In the genomic region with DNA sequence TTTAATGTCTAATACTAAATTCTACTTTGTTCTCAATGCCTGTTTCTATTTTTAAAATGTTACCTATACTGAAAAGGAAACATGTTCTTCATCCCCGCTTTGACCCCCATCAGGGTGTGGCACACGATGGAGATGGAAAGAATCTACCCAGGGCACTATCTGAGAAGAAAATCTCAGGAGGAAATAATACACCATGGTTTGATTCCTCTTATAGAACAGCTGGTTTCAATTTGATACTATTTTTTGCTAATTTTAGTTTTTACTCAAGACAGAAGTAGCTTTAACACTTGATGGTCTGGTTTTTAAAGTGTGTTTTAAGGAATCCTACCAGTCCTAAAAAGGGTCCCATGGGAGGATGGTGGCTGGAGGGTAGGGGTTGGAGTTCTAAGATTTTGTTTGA, we compare ENCODE assay signal across 22 cellular contexts. TPM values are rescaled to one million over a fixed set of nuclear protein-coding genes. Genes with fewer than 3 reads are reported as not detected.
"Had no signal": no experiment of that assay in that cellular context is flagged by ENCODE, and none has a peak within 500 bp of the region (broad histone marks: within the 10 kb centered on the region; RNA-seq: fewer than 3 reads in every experiment).

No MANE protein-coding gene starts in this region.

- H3K36me3 ChIP-seq: colonic mucosa, esophagus squamous epithelium, gastrocnemius medialis, lower lobe of right lung, pancreas, right lobe of liver, thyroid gland, vagina had no signal

- H3K27me3 ChIP-seq: colonic mucosa, esophagus squamous epithelium, gastrocnemius medialis, pancreas, right lobe of liver, thyroid gland, vagina had no signal

- H3K4me3 Mint-ChIP-seq: dendritic cell treated with granulocyte-macrophage colony-stimulating factor and Interleukin-4, amounts not matched to agents 40 ng/mL and 50 ng/mL, for 4 days; naive thymus-derived CD8-positive, alpha-beta T cell; stimulated activated naive CD8-positive, alpha-beta T cell treated with anti-CD3 and anti-CD28 coated beads, Interleukin-15, amount 100 ng/mL, for 72 hours had no signal

- H3K4me1 ChIP-seq: colonic mucosa, esophagus squamous epithelium, gastrocnemius medialis, lower lobe of right lung, pancreas, right lobe of liver, thyroid gland, vagina had no signal

- H3K9me3 ChIP-seq: colonic mucosa, esophagus squamous epithelium, gastrocnemius medialis, lower lobe of right lung, pancreas, right lobe of liver, thyroid gland, vagina had no signal

- H3K36me3 Mint-ChIP-seq: naive thymus-derived CD8-positive, alpha-beta T cell had no signal

- ATAC-seq: gastrocnemius medialis; left ventricle myocardium superior; lower lobe of right lung; naive thymus-derived CD8-positive, alpha-beta T cell; pancreas; right lobe of liver; stimulated activated naive CD8-positive, alpha-beta T cell treated with anti-CD3 and anti-CD28 coated beads, Interleukin-15, amount 100 ng/mL, for 72 hours had no signal

- H3K4me3 ChIP-seq: colonic mucosa, esophagus squamous epithelium, gastrocnemius medialis, lower lobe of right lung, pancreas, right lobe of liver, thyroid gland, vagina had no signal

- H3K27ac ChIP-seq: colonic mucosa, esophagus squamous epithelium, gastrocnemius medialis, lower lobe of right lung, pancreas, right lobe of liver, thyroid gland, vagina had no signal

- H3K27ac Mint-ChIP-seq: dendritic cell treated with granulocyte-macrophage colony-stimulating factor and Interleukin-4, amounts not matched to agents 40 ng/mL and 50 ng/mL, for 4 days; naive thymus-derived CD8-positive, alpha-beta T cell; stimulated activated naive CD8-positive, alpha-beta T cell treated with anti-CD3 and anti-CD28 coated beads, Interleukin-15, amount 100 ng/mL, for 72 hours had no signal

- H3K9me3 Mint-ChIP-seq: dendritic cell treated with granulocyte-macrophage colony-stimulating factor and Interleukin-4, amounts not matched to agents 40 ng/mL and 50 ng/mL, for 4 days; stimulated activated naive CD8-positive, alpha-beta T cell treated with anti-CD3 and anti-CD28 coated beads, Interleukin-15, amount 100 ng/mL, for 72 hours had no signal

- H3K27me3 Mint-ChIP-seq: dendritic cell treated with granulocyte-macrophage colony-stimulating factor and Interleukin-4, amounts not matched to agents 40 ng/mL and 50 ng/mL, for 4 days had no signal

- DNase-seq: colonic mucosa; effector memory CD4-positive, alpha-beta T cell; erythroblast; esophagus squamous epithelium; gastrocnemius medialis; head of caudate nucleus; left ventricle myocardium superior; lower lobe of right lung; naive thymus-derived CD8-positive, alpha-beta T cell; occipital lobe; pancreas; right lobe of liver; small intestine; stimulated activated CD4-positive, alpha-beta T cell treated with anti-CD3 and anti-CD28 coated beads, Interleukin-1b, Interleukin-23, amount 100 ng/mL, for 48 hours; stimulated activated CD4-positive, alpha-beta T cell treated with anti-CD3 and anti-CD28 coated beads, Interleukin-4, amount 100 ng/mL, for 1 hour; stimulated activated CD8-positive, alpha-beta memory T cell treated with anti-CD3 and anti-CD28 coated beads, Interleukin-4, amount 100 ng/mL, for 48 hours; stimulated activated naive CD4-positive, alpha-beta T cell; stimulated activated naive CD8-positive, alpha-beta T cell treated with anti-CD3 and anti-CD28 coated beads, Interleukin-15, amount 100 ng/mL, for 72 hours; thyroid gland; trophoblast cell had no signal

RNA-seq across cellular contexts. Expression of a gene that starts 56.7 kb away (rescaled TPM):
- total RNA-seq: naive thymus-derived CD8-positive, alpha-beta T cell had no signal
- polyA plus RNA-seq: naive thymus-derived CD8-positive, alpha-beta T cell had no signal
